9 cellular contexts compared by ENCODE assay signal in the genomic region with DNA sequence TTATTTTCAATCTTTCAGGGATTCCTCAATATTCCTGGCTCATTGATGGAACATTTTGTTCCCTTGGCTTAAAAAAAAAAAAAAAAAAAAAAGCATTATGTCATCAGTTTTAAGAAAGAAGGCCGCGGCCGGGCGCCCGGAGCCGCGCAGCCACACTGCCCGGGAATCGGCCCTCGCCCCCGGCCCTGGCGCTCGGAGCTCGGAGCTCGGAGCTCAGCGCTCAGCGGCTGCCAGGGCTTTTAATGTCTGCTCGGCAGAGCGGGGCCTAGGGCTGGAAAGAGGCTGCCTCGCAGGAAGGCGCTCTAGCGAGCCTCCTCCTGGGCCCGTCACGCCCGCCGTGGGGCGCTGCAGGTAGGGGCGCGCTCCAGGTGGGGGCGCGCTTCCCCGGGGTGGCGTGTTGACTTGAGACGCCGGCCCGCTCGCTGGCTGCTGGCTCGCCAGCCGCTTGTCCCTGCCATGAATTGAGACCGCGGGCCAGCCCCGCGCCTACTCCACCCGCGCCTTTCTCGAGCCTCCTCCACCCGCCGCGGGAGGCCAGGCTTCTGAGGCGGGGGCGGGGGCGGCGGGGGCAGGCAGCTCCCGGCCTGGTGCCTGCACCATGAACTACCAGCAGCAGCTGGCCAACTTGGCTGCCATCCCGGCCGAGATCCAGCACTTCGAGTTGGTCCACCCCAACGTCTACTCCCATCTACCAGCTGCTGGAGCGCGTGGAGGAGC. TPM values are rescaled to one million over a fixed set of nuclear protein-coding genes. Genes with fewer than 3 reads are reported as not detected.
DNase-seq lines count a peak whose midpoint lies in the region; ATAC-seq, FAIRE-seq and TF ChIP-seq lines count a peak whose summit lies in the region.
"Had no signal": no experiment of that assay in that cellular context is flagged by ENCODE, and none has a peak within 500 bp of the region (broad histone marks: within the 10 kb centered on the region; RNA-seq: fewer than 3 reads in every experiment).

No MANE protein-coding gene starts in this region.

- H3K9ac ChIP-seq in keratinocyte (ENCODE audit: control insufficient read depth, extremely low read depth, insufficient read depth, low read length), result peak overlapping the region; percentile 13

- H3K4me3 ChIP-seq in breast epithelium (peak overlapping the region; percentile 44 to 67 (median 53)), keratinocyte (ENCODE audit: control insufficient read depth in 2 of 3, extremely low read depth in 1 of 3, insufficient read depth in 2 of 3, low read depth in 1 of 3, low read length in 3 of 3) (peak overlapping the region; percentile 28 to 33 (median 31))

- DNase-seq in DMS114 treated with DMSO at 0.1 percent for 48 hours (lab: John Stamatoyannopoulos, UW; ENCODE audit: unreplicated experiment), result peak; percentile 50
- peak; percentile 61 for DNase-seq in NCI-H1694 (lab: John Stamatoyannopoulos, UW)
- DNase-seq in breast epithelium (ENCODE audit: low spot score in 2 of 2), result peak; percentile 59 to 69
- no peak for DNase-seq in keratinocyte (ENCODE audit: low read depth, low spot score)
- peak in 36 of 49 donors; percentile 6 to 68 (median 36) for DNase-seq in substantia nigra (lab: John Stamatoyannopoulos, UW)
- no peak for DNase-seq in activated effector memory CD4-positive, alpha-beta T cell treated with Interleukin-2 at 50 U/mL for 16 hours

- FAIRE-seq in keratinocyte (lab: Jason Lieb, UNC), result no peak

- H3K9me3 ChIP-seq in breast epithelium, result no peaks in the 10 kb centered on the region
- no peaks in the 10 kb centered on the region for H3K9me3 ChIP-seq in keratinocyte (ENCODE audit: control insufficient read depth, low read depth, low read length)

- H3K36me3 ChIP-seq in breast epithelium, result no peaks in the 10 kb centered on the region
- H3K36me3 ChIP-seq in keratinocyte (ENCODE audit: control insufficient read depth in 2 of 2, extremely low read depth in 1 of 2, insufficient read depth in 2 of 2, low read length in 2 of 2), result no peaks in the 10 kb centered on the region

- ATAC-seq in GM18868 (IDR thresholded peaks at IDR 0.05; ENCODE audit: unreplicated experiment) (no peak), HG02610 (IDR thresholded peaks at IDR 0.05; ENCODE audit: unreplicated experiment) (no peak)

- TF ChIP-seq POLR2A in breast epithelium (IDR thresholded peaks at IDR 0.05), result no peak

- peak overlapping the region; percentile 56 to 81 for H3K27ac ChIP-seq in breast epithelium
- no peak overlapping the region for H3K27ac ChIP-seq in keratinocyte (ENCODE audit: control insufficient read depth, insufficient read depth, low read length)
- no peak overlapping the region for H3K27ac ChIP-seq in substantia nigra (ENCODE audit: low read depth, low read length, poor library complexity, severe bottlenecking)

- no peaks in the 10 kb centered on the region for H3K79me2 ChIP-seq in keratinocyte (ENCODE audit: control insufficient read depth, insufficient read depth, low read length)

- peak in 2 of 3 donors; percentile 49 to 51 for TF ChIP-seq CTCF in breast epithelium (IDR thresholded peaks at IDR 0.05)
- TF ChIP-seq CTCF in keratinocyte (optimal IDR thresholded peaks at IDR 0.05 in 1 of 3, IDR thresholded peaks at IDR 0.05 in 1 of 3, conservative IDR thresholded peaks at IDR 0.05 in 1 of 3; ENCODE audit: extremely low read depth in 1 of 3, insufficient read depth in 2 of 3, low read length in 3 of 3), result peak; percentile 26 to 76 (median 62)

- dilution Hi-C loops in keratinocyte (cut with MboI; ENCODE audit: extremely low pct_ligation_motif_present, low sequenced_read_pairs), result no loop called here

- H3K27me3 ChIP-seq in breast epithelium (peaks cover 0 to 2% of the 10 kb centered on the region in 2 donors), keratinocyte (ENCODE audit: control insufficient read depth, extremely low read depth, insufficient read depth, low read length) (peaks cover 25% of the 10 kb centered on the region)

- H3K4me2 ChIP-seq in keratinocyte (ENCODE audit: control insufficient read depth, extremely low read depth, insufficient read depth, low read depth, low read length), result peak overlapping the region; percentile 60

- intact Hi-C loops in breast epithelium (cut with DNase I; ENCODE audit: low total_unique reads), result no loop called here

- no peaks in the 10 kb centered on the region for H4K20me1 ChIP-seq in keratinocyte (ENCODE audit: control insufficient read depth, extremely low read depth, insufficient read depth, low read length)

- peak overlapping the region; percentile 35 for H2AFZ ChIP-seq in keratinocyte (ENCODE audit: control insufficient read depth, low read length)

- H3K9me1 ChIP-seq in keratinocyte (ENCODE audit: control insufficient read depth, extremely low read depth, insufficient read depth, low read length), result no peaks in the 10 kb centered on the region

- no peaks in the 10 kb centered on the region for H3K4me1 ChIP-seq in breast epithelium
- H3K4me1 ChIP-seq in keratinocyte (ENCODE audit: control insufficient read depth, extremely low read depth, insufficient read depth, low read length), result no peaks in the 10 kb centered on the region

RNA-seq across cellular contexts. Expression of gene TDRD5, which starts 5.4 kb away (rescaled TPM):
- 1 to 10 TPM in 2 of 3 donors, under 1 TPM in 1; 0.96 to 5.7 (median 3.9) TPM for total RNA-seq in breast epithelium
- polyA plus RNA-seq in keratinocyte, result 0.04 TPM in 1 of 3 replicates, not detected in the others
- not detected for polyA plus RNA-seq in keratinocyte (2011; ENCODE audit: low read depth)
- polyA plus RNA-seq in keratinocyte (2011; cell fraction: cytosol; rRNA removed), result not detected in 2 replicates
- polyA plus RNA-seq in keratinocyte (2011; cell fraction: nucleus; rRNA removed), result 0.05 and 0.08 TPM in 2 replicates
- not detected in 2 replicates for polyA plus RNA-seq in keratinocyte (2012; ENCODE audit: low replicate concordance)
- polyA minus RNA-seq in keratinocyte, result not detected in 3 replicates
- not detected for polyA minus RNA-seq in keratinocyte (2011; cell fraction: cytosol; rRNA and poly(A)+ RNA removed)
- not detected in 2 replicates for polyA minus RNA-seq in keratinocyte (2011; cell fraction: nucleus; rRNA and poly(A)+ RNA removed)

RNA-seq across cellular contexts. Expression of gene NPHS2, which starts 10.5 kb away (rescaled TPM):
- total RNA-seq in breast epithelium, result not detected
- polyA plus RNA-seq in keratinocyte, result not detected in 3 replicates
- polyA plus RNA-seq in keratinocyte (2011; ENCODE audit: low read depth), result not detected
- polyA plus RNA-seq in keratinocyte (2011; cell fraction: cytosol; rRNA removed), result not detected in 2 replicates
- not detected in 2 replicates for polyA plus RNA-seq in keratinocyte (2011; cell fraction: nucleus; rRNA removed)
- polyA plus RNA-seq in keratinocyte (2012; ENCODE audit: low replicate concordance), result not detected in 2 replicates
- not detected in 3 replicates for polyA minus RNA-seq in keratinocyte
- not detected for polyA minus RNA-seq in keratinocyte (2011; cell fraction: cytosol; rRNA and poly(A)+ RNA removed)
- polyA minus RNA-seq in keratinocyte (2011; cell fraction: nucleus; rRNA and poly(A)+ RNA removed), result not detected in 2 replicates
- total RNA-seq: mononuclear cell had no signal

Comparison
In these comparisons a context has a peak if more than half of its experiments do, and no peak if none do; other contexts are left out.
1. DNase-seq: peak in DMS114 treated with DMSO at 0.1 percent for 48 hours (single experiment), NCI-H1694 (single experiment), breast epithelium (2 of 2) and substantia nigra (36 of 49); none in keratinocyte (single experiment) and activated effector memory CD4-positive, alpha-beta T cell treated with Interleukin-2 at 50 U/mL for 16 hours (single experiment).
2. H3K27ac ChIP-seq: peak in breast epithelium (2 of 2); none in keratinocyte (single experiment) and substantia nigra (single experiment).